In genomic region chr7:20217193-20217948, GRCh38 we compare ENCODE assay signal across 8 cellular contexts. TPM values are rescaled to one million over a fixed set of nuclear protein-coding genes. Genes with fewer than 3 reads are reported as not detected.
DNase-seq lines count a peak whose midpoint lies in the region; ATAC-seq and TF ChIP-seq lines count a peak whose summit lies in the region.

MACC1 (minus strand) TSS chr7:20217384; CDS start chr7:20161862, 55,522 bp downstream.

- 77% methylated on average over 5 of the region's 6 CpGs for WGBS in mammary epithelial cell (ENCODE audit: low coverage, missing lambda C conversion rate)

- dilution Hi-C loops in mammary epithelial cell (cut with HindIII; ENCODE audit: low sequenced_read_pairs), result loop anchor here (5.0 kb wide), 1 partner anchor 85 kb away; no protein-coding TSS in a partner anchor

- peaks cover 18% of the 10 kb centered on the region for H3K4me1 Mint-ChIP-seq in stimulated activated naive CD8-positive, alpha-beta T cell treated with anti-CD3 and anti-CD28 coated beads, Interleukin-15, amount 100 ng/mL, for 72 hours
- peaks cover 0 to 12% (median 4%) of the 10 kb centered on the region in 7 donors for H3K4me1 Mint-ChIP-seq in naive thymus-derived CD4-positive, alpha-beta T cell

- POLR2A ChIA-PET in naive thymus-derived CD4-positive, alpha-beta T cell (lab: Charles Lee), result no interaction called here

- peak within 1 kb of the TSS; percentile 47 for H3K4me2 ChIP-seq in mammary epithelial cell (ENCODE audit: insufficient read depth, low read depth, low read length)

- peak; percentile 38 for ATAC-seq in stimulated activated naive CD8-positive, alpha-beta T cell treated with anti-CD3 and anti-CD28 coated beads, Interleukin-15, Interleukin-2, amounts not matched to agents 100 U/mL and 50 U/mL, for 24 hours
- ATAC-seq in stimulated activated naive CD8-positive, alpha-beta T cell treated with anti-CD3 and anti-CD28 coated beads, Interleukin-15, amount 100 ng/mL, for 72 hours, result no peak
- peak; percentile 49 for ATAC-seq in HG02763 (IDR thresholded peaks at IDR 0.05; ENCODE audit: unreplicated experiment)
- ATAC-seq in naive thymus-derived CD4-positive, alpha-beta T cell, result peak; percentile 49

- H3K36me3 ChIP-seq in mammary epithelial cell (ENCODE audit: insufficient read depth, low read length), result no peaks in the 10 kb centered on the region
- H3K36me3 ChIP-seq in naive thymus-derived CD4-positive, alpha-beta T cell (ENCODE audit: control insufficient read depth in 2 of 3, insufficient read depth in 3 of 3, low read length in 3 of 3), result no peaks in the 10 kb centered on the region

- no peaks in the 10 kb centered on the region for H3K9me3 ChIP-seq in mammary epithelial cell (replicated peaks; ENCODE audit: insufficient read depth, low read length)
- no peaks in the 10 kb centered on the region for H3K9me3 ChIP-seq in naive thymus-derived CD4-positive, alpha-beta T cell (ENCODE audit: control insufficient read depth in 2 of 3, low read length in 3 of 3)

- peak within 1 kb of the TSS in 1 of 2 donors; percentile 31 for H3K4me3 Mint-ChIP-seq in stimulated activated naive CD8-positive, alpha-beta T cell treated with anti-CD3 and anti-CD28 coated beads, Interleukin-15, amount 100 ng/mL, for 72 hours
- peak within 1 kb of the TSS in 6 of 10 donors; percentile 33 to 65 (median 48) for H3K4me3 Mint-ChIP-seq in naive thymus-derived CD4-positive, alpha-beta T cell

- TF ChIP-seq CTCF in mammary epithelial cell (conservative IDR thresholded peaks at IDR 0.05 in 1 of 2, IDR thresholded peaks at IDR 0.05 in 1 of 2; ENCODE audit: extremely low read depth in 1 of 2, insufficient read depth in 1 of 2, low read depth in 1 of 2, low read length in 2 of 2), result peak; percentile 29 to 43

- DNase-seq in stimulated activated naive CD8-positive, alpha-beta T cell treated with anti-CD3 and anti-CD28 coated beads, Interleukin-15, Interleukin-2, amounts not matched to agents 100 U/mL and 50 U/mL, for 24 hours, result peak; percentile 18
- no peak for DNase-seq in stimulated activated naive CD8-positive, alpha-beta T cell treated with anti-CD3 and anti-CD28 coated beads, Interleukin-15, amount 100 ng/mL, for 72 hours
- peak; percentile 91 for DNase-seq in NCI-H146 treated with DMSO at 0.1 percent for 48 hours (lab: John Stamatoyannopoulos, UW; ENCODE audit: unreplicated experiment)
- DNase-seq in mammary epithelial cell, result peak; percentile 94
- peak in 7 of 9 donors; percentile 2 to 40 (median 10) for DNase-seq in naive thymus-derived CD4-positive, alpha-beta T cell
- DNase-seq in OCI-M2 (lab: John Stamatoyannopoulos, UW; ENCODE audit: unreplicated experiment), result no peak
- DNase-seq in putamen (ENCODE audit: low spot score), result no peak

- H3K9me3 Mint-ChIP-seq in stimulated activated naive CD8-positive, alpha-beta T cell treated with anti-CD3 and anti-CD28 coated beads, Interleukin-15, amount 100 ng/mL, for 72 hours, result no peaks in the 10 kb centered on the region
- peaks cover 0 to 7% (median 0%) of the 10 kb centered on the region in 11 donors for H3K9me3 Mint-ChIP-seq in naive thymus-derived CD4-positive, alpha-beta T cell

- H3K27me3 ChIP-seq in mammary epithelial cell (ENCODE audit: insufficient read depth, low read length), result no peaks in the 10 kb centered on the region
- no peaks in the 10 kb centered on the region for H3K27me3 ChIP-seq in naive thymus-derived CD4-positive, alpha-beta T cell (ENCODE audit: control insufficient read depth in 2 of 2, insufficient read depth in 2 of 2, low read length in 2 of 2)

- in situ Hi-C loops in mammary epithelial cell (cut with MboI; ENCODE audit: low sequenced_read_pairs in 2 of 2), result no loop called here

- BruUV-seq in mammary epithelial cell (replicated peaks; lab: Mats Ljungman, UMichigan), result no TSS peak

- H3K36me3 Mint-ChIP-seq in naive thymus-derived CD4-positive, alpha-beta T cell, result no peaks in the 10 kb centered on the region

- CTCF ChIA-PET in mammary epithelial cell (lab: Charles Lee; ENCODE audit: low non-redundant PET), result no interaction called here
- CTCF ChIA-PET in naive thymus-derived CD4-positive, alpha-beta T cell (lab: Charles Lee), result no interaction called here

- H2AFZ ChIP-seq in mammary epithelial cell (ENCODE audit: low read depth, low read length), result peak within 1 kb of the TSS; percentile 35

- H4K20me1 ChIP-seq in mammary epithelial cell (ENCODE audit: insufficient read depth, low read length), result no peaks in the 10 kb centered on the region

- intact Hi-C loops in mammary epithelial cell (cut with micrococcal nuclease), result loop anchor here (2.0 to 5.0 kb wide), 2 partner anchors 19 to 75 kb away; no protein-coding TSS in a partner anchor
- intact Hi-C loops in naive thymus-derived CD4-positive, alpha-beta T cell (cut with micrococcal nuclease), result no loop called here

- no peak within 1 kb of the TSS for H3K27ac Mint-ChIP-seq in stimulated activated naive CD8-positive, alpha-beta T cell treated with anti-CD3 and anti-CD28 coated beads, Interleukin-15, amount 100 ng/mL, for 72 hours
- no peak within 1 kb of the TSS for H3K27ac Mint-ChIP-seq in naive thymus-derived CD4-positive, alpha-beta T cell

- H3K4me1 ChIP-seq in mammary epithelial cell (ENCODE audit: insufficient read depth, low read length), result peaks cover 23% of the 10 kb centered on the region
- no peaks in the 10 kb centered on the region for H3K4me1 ChIP-seq in naive thymus-derived CD4-positive, alpha-beta T cell (ENCODE audit: control insufficient read depth in 2 of 2, insufficient read depth in 2 of 2, low read length in 2 of 2)

- H3K27me3 Mint-ChIP-seq in stimulated activated naive CD8-positive, alpha-beta T cell treated with anti-CD3 and anti-CD28 coated beads, Interleukin-15, amount 100 ng/mL, for 72 hours, result peaks cover 19% of the 10 kb centered on the region
- H3K27me3 Mint-ChIP-seq in naive thymus-derived CD4-positive, alpha-beta T cell, result peaks cover 0 to 5% (median 2%) of the 10 kb centered on the region in 5 donors

- no peak within 1 kb of the TSS for H3K9ac ChIP-seq in mammary epithelial cell (ENCODE audit: insufficient read depth, low read length)

- no peak within 1 kb of the TSS for H3K4me3 ChIP-seq in mammary epithelial cell (replicated peaks in 1 of 3; ENCODE audit: insufficient read depth in 1 of 3, low read depth in 2 of 3, low read length in 3 of 3)
- peak within 1 kb of the TSS; percentile 12 for H3K4me3 ChIP-seq in naive thymus-derived CD4-positive, alpha-beta T cell (ENCODE audit: low read length)

- H3K79me2 ChIP-seq in mammary epithelial cell (ENCODE audit: insufficient read depth, low read length), result no peaks in the 10 kb centered on the region

- peak within 1 kb of the TSS; percentile 62 for H3K27ac ChIP-seq in mammary epithelial cell (ENCODE audit: insufficient read depth, low read depth, low read length)
- no peak within 1 kb of the TSS for H3K27ac ChIP-seq in naive thymus-derived CD4-positive, alpha-beta T cell (ENCODE audit: low read depth, low read length)

RNA-seq across cellular contexts. Expression of gene MACC1, which starts in this region (rescaled TPM):
- 1 to 10 TPM; 3.0 to 3.2 TPM for total RNA-seq in mammary epithelial cell
- 0.51 TPM for polyA plus RNA-seq in mammary epithelial cell
- not detected for polyA minus RNA-seq in mammary epithelial cell
- under 1 TPM; 0.08 to 0.24 (median 0.15) TPM for total RNA-seq in naive thymus-derived CD4-positive, alpha-beta T cell
- under 1 TPM; 0.03 to 0.08 TPM for polyA plus RNA-seq in naive thymus-derived CD4-positive, alpha-beta T cell

Comparison
In these comparisons a context has a peak if more than half of its experiments do, and no peak if none do; other contexts are left out.
1. DNase-seq: peak in stimulated activated naive CD8-positive, alpha-beta T cell treated with anti-CD3 and anti-CD28 coated beads, Interleukin-15, Interleukin-2, amounts not matched to agents 100 U/mL and 50 U/mL, for 24 hours (single experiment), NCI-H146 treated with DMSO at 0.1 percent for 48 hours (single experiment) and mammary epithelial cell (single experiment); none in stimulated activated naive CD8-positive, alpha-beta T cell treated with anti-CD3 and anti-CD28 coated beads, Interleukin-15, amount 100 ng/mL, for 72 hours (0 of 2), OCI-M2 (single experiment) and putamen (single experiment).
2. Peak in DNase-seq, ATAC-seq and H3K4me3 ChIP-seq in naive thymus-derived CD4-positive, alpha-beta T cell; RNA of the gene not detected or under 1 TPM.